In genomic region chr3:40237892-40238571, GRCh38 we compare ENCODE assay signal across 10 cellular contexts.
DNase-seq lines count a peak whose midpoint lies in the region; TF ChIP-seq lines count a peak whose summit lies in the region.
"Had no signal": no experiment of that assay in that cellular context is flagged by ENCODE, and none has a peak within 500 bp of the region (broad histone marks: within the 10 kb centered on the region; RNA-seq: fewer than 3 reads in every experiment).

No MANE protein-coding gene starts in this region.

- no peak overlapping the region for H3K4me3 Mint-ChIP-seq in chondrocyte (ENCODE audit: unreplicated experiment)

- no peak overlapping the region for H3K4me3 ChIP-seq in iPS DF 6.9 (ENCODE audit: low read length)

- no peaks in the 10 kb centered on the region for H3K4me1 ChIP-seq in iPS DF 6.9 (ENCODE audit: control insufficient read depth, insufficient read depth, low read length)

- H3K4me1 Mint-ChIP-seq in chondrocyte (ENCODE audit: low read depth) = no peaks in the 10 kb centered on the region

- H3K9me3 Mint-ChIP-seq in chondrocyte (ENCODE audit: low read depth) = peaks cover 6% of the 10 kb centered on the region

- peak; percentile 36 for TF ChIP-seq CTCF in chondrocyte (IDR thresholded peaks at IDR 0.05)

- peaks cover 3% of the 10 kb centered on the region for H3K27me3 Mint-ChIP-seq in chondrocyte (ENCODE audit: low read depth)

- H3K27ac ChIP-seq in iPS DF 6.9 (ENCODE audit: low read length) = no peak overlapping the region
- peak overlapping the region; percentile 43 for H3K27ac ChIP-seq in substantia nigra (ENCODE audit: low read depth, low read length, poor library complexity, severe bottlenecking)

- no peak overlapping the region for H3K27ac Mint-ChIP-seq in chondrocyte (ENCODE audit: unreplicated experiment)

- H3K9me3 ChIP-seq in iPS DF 6.9 (ENCODE audit: control insufficient read depth, insufficient read depth, low read length) = no peaks in the 10 kb centered on the region

- peaks cover 2% of the 10 kb centered on the region for H3K36me3 Mint-ChIP-seq in chondrocyte (ENCODE audit: low read depth)

- WGBS in iPS DF 6.9 (ENCODE audit: insufficient coverage, insufficient read length) = no CpG with 5 or more reads among the region's 8 CpGs

- H3K36me3 ChIP-seq in iPS DF 6.9 (ENCODE audit: control insufficient read depth, insufficient read depth, low read length) = no peaks in the 10 kb centered on the region

- H3K27me3 ChIP-seq in iPS DF 6.9 (ENCODE audit: control insufficient read depth, insufficient read depth, low read length) = no peaks in the 10 kb centered on the region

- DNase-seq in HT-29 (ENCODE audit: low spot score) = peak; percentile 1
- DNase-seq in chondrocyte (ENCODE audit: low spot score) = no peak
- peak; percentile 18 for DNase-seq in iPS DF 6.9 (ENCODE audit: low read depth, low spot score)
- DNase-seq in substantia nigra (lab: John Stamatoyannopoulos, UW) = no peak
- no peak for DNase-seq in NCI-H69 (lab: John Stamatoyannopoulos, UW)
- no peak for DNase-seq in amniotic stem cell (lab: John Stamatoyannopoulos, UW)
- DNase-seq in NOMO-1 (lab: John Stamatoyannopoulos, UW; ENCODE audit: unreplicated experiment in 2 of 2) = no peak
- no peak for DNase-seq in COLO668 (lab: John Stamatoyannopoulos, UW; ENCODE audit: unreplicated experiment)
- DNase-seq: effector CD8-positive, alpha-beta T cell; KBM-7 had no signal

Comparison
In these comparisons a context has a peak if more than half of its experiments do, and no peak if none do; other contexts are left out.
1. DNase-seq: peak in HT-29 (single experiment) and iPS DF 6.9 (single experiment); none in chondrocyte (single experiment), substantia nigra (0 of 49), NCI-H69 (single experiment), amniotic stem cell (single experiment), NOMO-1 (0 of 2) and COLO668 (single experiment).